ENCODE assay signal across 8 cellular contexts in genomic region chr1:120144076-120145025, GRCh38. TPM values are rescaled to one million over a fixed set of nuclear protein-coding genes. Genes with fewer than 3 reads are reported as not detected.
DNase-seq lines count a peak whose midpoint lies in the region; ATAC-seq and TF ChIP-seq lines count a peak whose summit lies in the region.
"Not testable (repeated sequence)": the region's sequence is repeated elsewhere in the genome, so short reads cannot be mapped to it uniquely, and the experiment has no call there.

No MANE protein-coding gene starts in this region.

- H3K4me3 ChIP-seq in PC-3 (ENCODE audit: low read length); ascending aorta; fibroblast of mammary gland (ENCODE audit: control insufficient read depth, low read depth, low read length); osteoblast (ENCODE audit: insufficient read depth, low read length); tibial artery: not testable (repeated sequence)

- not testable (repeated sequence) for H3K27ac ChIP-seq in PC-3 (ENCODE audit: low read length)
- peak overlapping the region; percentile 78 to 81 for H3K27ac ChIP-seq in ascending aorta
- H3K27ac ChIP-seq in osteoblast (ENCODE audit: low read depth, low read length), result peak overlapping the region; percentile 94
- peak overlapping the region; percentile 50 to 71 for H3K27ac ChIP-seq in tibial artery

- intact Hi-C loops in PC-3 (cut with micrococcal nuclease) (loop anchor here (10.0 kb wide), 1 partner anchor 270 kb away; no protein-coding TSS in a partner anchor), ascending aorta (cut with DNase I) (loop anchor here (5.0 kb wide), 1 partner anchor 272 kb away; no protein-coding TSS in a partner anchor)
- intact Hi-C loops in activated CD4-positive, alpha-beta memory T cell treated with anti-CD3 and anti-CD28 coated beads for 36 hours (cut with micrococcal nuclease), result loop anchor here (5.0 kb wide), 2 partner anchors 197 to 272 kb away; no protein-coding TSS in a partner anchor
- intact Hi-C loops in left colon (cut with DNase I, micrococcal nuclease); tibial artery (cut with DNase I; ENCODE audit: low total_unique reads): not testable (repeated sequence)

- H3K27me3 Mint-ChIP-seq in activated CD4-positive, alpha-beta memory T cell treated with anti-CD3 and anti-CD28 coated beads for 36 hours, result not testable (repeated sequence)

- not testable (repeated sequence) for H3K27ac Mint-ChIP-seq in activated CD4-positive, alpha-beta memory T cell treated with anti-CD3 and anti-CD28 coated beads for 36 hours

- not testable (repeated sequence) for H3K9ac ChIP-seq in PC-3 (ENCODE audit: low read length)

- peaks cover 18% of the 10 kb centered on the region for H3K4me1 Mint-ChIP-seq in activated CD4-positive, alpha-beta memory T cell treated with anti-CD3 and anti-CD28 coated beads for 36 hours (ENCODE audit: low read depth)

- not testable (repeated sequence) for H3K79me2 ChIP-seq in PC-3 (ENCODE audit: low read length); osteoblast (ENCODE audit: insufficient read depth, low read length)

- ATAC-seq in PC-3 (peak; percentile 54), left colon (peak; percentile 77)

- H4K20me1 ChIP-seq in PC-3 (ENCODE audit: low read length); osteoblast (ENCODE audit: insufficient read depth, low read length): not testable (repeated sequence)

- not testable (repeated sequence) for H3K9me2 ChIP-seq in PC-3 (replicated peaks; ENCODE audit: low read length)

- H3K4me1 ChIP-seq in PC-3 (ENCODE audit: insufficient read depth, low read length), result not testable (repeated sequence)
- peaks cover 3 to 16% of the 10 kb centered on the region in 2 donors for H3K4me1 ChIP-seq in ascending aorta
- peaks cover 27% of the 10 kb centered on the region for H3K4me1 ChIP-seq in osteoblast (ENCODE audit: insufficient read depth, low read length)
- H3K4me1 ChIP-seq in tibial artery, result peaks cover 0 to 30% (median 6%) of the 10 kb centered on the region in 4 donors

- not testable (repeated sequence) for H3K9me3 Mint-ChIP-seq in activated CD4-positive, alpha-beta memory T cell treated with anti-CD3 and anti-CD28 coated beads for 36 hours

- not testable (repeated sequence) for TF ChIP-seq CTCF in PC-3 (conservative IDR thresholded peaks at IDR 0.05; ENCODE audit: low read depth, low read length); ascending aorta (IDR thresholded peaks at IDR 0.05); fibroblast of mammary gland (conservative IDR thresholded peaks at IDR 0.05; ENCODE audit: control insufficient read depth, insufficient read depth, low read depth, low read length); osteoblast (IDR thresholded peaks at IDR 0.05; ENCODE audit: extremely low read depth, low read depth, low read length); tibial artery (IDR thresholded peaks at IDR 0.05)

- H2AFZ ChIP-seq in PC-3 (ENCODE audit: low read length); osteoblast (ENCODE audit: low read length): not testable (repeated sequence)

- CTCF ChIA-PET in PC-3 (lab: Charles Lee), result not testable (repeated sequence)
- CTCF ChIA-PET in activated CD4-positive, alpha-beta memory T cell treated with anti-CD3 and anti-CD28 coated beads for 36 hours (lab: Charles Lee), result interaction anchor here (0.6 kb wide), 1 partner anchor 1301 kb away, joined by 3 read pairs; no protein-coding TSS in a partner anchor

- H3K9me3 ChIP-seq in PC-3 (ENCODE audit: low read length); ascending aorta; osteoblast (ENCODE audit: low read depth, low read length); tibial artery: not testable (repeated sequence)

- not testable (repeated sequence) for H3K36me3 Mint-ChIP-seq in activated CD4-positive, alpha-beta memory T cell treated with anti-CD3 and anti-CD28 coated beads for 36 hours

- H3K4me3 Mint-ChIP-seq in activated CD4-positive, alpha-beta memory T cell treated with anti-CD3 and anti-CD28 coated beads for 36 hours, result not testable (repeated sequence)

- not testable (repeated sequence) for H3K4me2 ChIP-seq in PC-3 (ENCODE audit: low read length)
- H3K4me2 ChIP-seq in osteoblast (ENCODE audit: insufficient read depth, low read length), result peak overlapping the region; percentile 16

- DNase-seq in Daoy (ENCODE audit: low read depth) (peak; percentile 2), fibroblast of mammary gland (ENCODE audit: low read depth) (peak; percentile 59), left colon (peak in 1 of 2 donors; percentile 16), tibial artery (peak in 1 of 2 donors; percentile 66)
- not testable (repeated sequence) for DNase-seq in PC-3; ascending aorta (ENCODE audit: low spot score in 2 of 2); osteoblast (ENCODE audit: insufficient read length, low spot score, missing footprints)
- DNase-seq in activated CD4-positive, alpha-beta memory T cell treated with anti-CD3 and anti-CD28 coated beads for 36 hours, result peak; percentile 58

- POLR2A ChIA-PET in PC-3 (lab: Charles Lee; ENCODE audit: unreplicated experiment); activated CD4-positive, alpha-beta memory T cell treated with anti-CD3 and anti-CD28 coated beads for 36 hours (lab: Charles Lee): not testable (repeated sequence)

- not testable (repeated sequence) for BruUV-seq in PC-3 (replicated peaks; lab: Mats Ljungman, UMichigan)

- not testable (repeated sequence) for H3F3A ChIP-seq in PC-3 (ENCODE audit: low read length, unreplicated experiment)

- H3K27me3 ChIP-seq in PC-3 (ENCODE audit: low read length); ascending aorta; osteoblast (ENCODE audit: insufficient read depth, low read length); tibial artery: not testable (repeated sequence)

- not testable (repeated sequence) for H3K36me3 ChIP-seq in PC-3 (ENCODE audit: low read depth, low read length); ascending aorta; osteoblast (ENCODE audit: insufficient read depth, low read length); tibial artery

RNA-seq across cellular contexts. Expression of gene SEC22B, which starts 32.0 kb away (rescaled TPM):
- 51.3 and 54.9 TPM in 2 replicates for total RNA-seq in Daoy (2014; rRNA removed; shearing (Covaris generic))
- total RNA-seq in PC-3 (2014; rRNA removed) (14.5 and 16.4 TPM in 2 replicates), ascending aorta (16.8 TPM), left colon (10 to 100 TPM; 24.2 to 28.1 TPM), osteoblast (95.2 and 118 TPM in 2 replicates)
- total RNA-seq in activated CD4-positive, alpha-beta memory T cell treated with anti-CD3 and anti-CD28 coated beads for 36 hours, result 10 to 100 TPM; 19.7 to 20.8 TPM
